ENCODE assay signal across 8 cellular contexts in genomic region chr2:113080134-113080533, GRCh38. TPM values are rescaled to one million over a fixed set of nuclear protein-coding genes. Genes with fewer than 3 reads are reported as not detected.
DNase-seq lines count a peak whose midpoint lies in the region; ATAC-seq lines count a peak whose summit lies in the region.

No MANE protein-coding gene starts in this region.

- in situ Hi-C loops in ACHN (cut with HindIII; ENCODE audit: low pct_ligation_motif_present, low pct_unique_long_range_greater_than_20kb, low sequenced_read_pairs): no loop called here

- peak; percentile 52 for ATAC-seq in GM18909 (IDR thresholded peaks at IDR 0.05; ENCODE audit: poor library complexity, unreplicated experiment)
- no peak for ATAC-seq in HG03039 (IDR thresholded peaks at IDR 0.05; ENCODE audit: unreplicated experiment)
- ATAC-seq in GM18861 (IDR thresholded peaks at IDR 0.05; ENCODE audit: unreplicated experiment): no peak

- DNase-seq in ACHN (peak; percentile 44), NCI-H460 (ENCODE audit: extremely low read depth, low read depth) (peak; percentile 43), activated T-cell treated with anti-CD3 and anti-CD28 coated beads for 48 hours (ENCODE audit: low read depth) (peak; percentile 52), foreskin melanocyte (peak; percentile 16), retina (peak; percentile 59)

RNA-seq across cellular contexts. Expression of gene IL1F10, which starts 12.4 kb away (rescaled TPM):
- not detected in 2 replicates for total RNA-seq in NCI-H460 (2014; rRNA removed; shearing (Covaris generic))
- polyA plus RNA-seq in NCI-H460 (2014; cell fraction: nucleus; rRNA removed): not detected in 2 replicates

RNA-seq across cellular contexts. Expression of gene IL36RN, which starts 21.1 kb away (rescaled TPM):
- not detected in 2 replicates for total RNA-seq in NCI-H460 (2014; rRNA removed; shearing (Covaris generic))
- not detected in 2 replicates for polyA plus RNA-seq in NCI-H460 (2014; cell fraction: nucleus; rRNA removed)

RNA-seq across cellular contexts. Expression of gene IL36B, which starts 27.5 kb away (rescaled TPM):
- not detected in 2 replicates for total RNA-seq in NCI-H460 (2014; rRNA removed; shearing (Covaris generic))
- not detected in 2 replicates for polyA plus RNA-seq in NCI-H460 (2014; cell fraction: nucleus; rRNA removed)

RNA-seq across cellular contexts. Expression of gene IL1RN, which starts 47.3 kb away (rescaled TPM):
- not detected in 2 replicates for total RNA-seq in NCI-H460 (2014; rRNA removed; shearing (Covaris generic))
- not detected in 2 replicates for polyA plus RNA-seq in NCI-H460 (2014; cell fraction: nucleus; rRNA removed)
